Comparison of ENCODE assay signal across 20 cellular contexts in genomic region chr18:75113455-75113854, GRCh38.
"Had no signal": no experiment of that assay in that cellular context is flagged by ENCODE, and none has a peak within 500 bp of the region (broad histone marks: within the 10 kb centered on the region; RNA-seq: fewer than 3 reads in every experiment).

No MANE protein-coding gene starts in this region.

- H3K27ac ChIP-seq: colonic mucosa, neutrophil, parathyroid adenoma, prostate gland, skin epidermis, spleen, testis, tibial nerve had no signal

- H2AFZ ChIP-seq: parathyroid adenoma had no signal

- H3K9me3 ChIP-seq: colonic mucosa, mucosa of descending colon, neutrophil, prostate gland, spleen, testis, tibial nerve had no signal

- H3K27me3 ChIP-seq: colonic mucosa, neutrophil, testis, tibial nerve had no signal

- H3K4me3 ChIP-seq: colonic mucosa, lung, mucosa of descending colon, prostate gland, skin epidermis, spleen, testis, tibial nerve had no signal

- H3K4me1 ChIP-seq: colonic mucosa, parathyroid adenoma, prostate gland, spleen, testis, tibial nerve had no signal

- ATAC-seq: effector memory CD8-positive, alpha-beta T cell; left lobe of liver; mucosa of descending colon; right cardiac atrium; stimulated activated memory B cell treated with anti-CD40 and anti-IgM and Interleukin-4, amounts not matched to agents 10 μg/mL and 1 μg/mL and 100 μg/mL, for 72 hours; stimulated activated naive CD8-positive, alpha-beta T cell treated with anti-CD3 and anti-CD28 coated beads, Interleukin-15, Interleukin-2, amounts not matched to agents 100 U/mL and 50 U/mL, for 24 hours had no signal

- H3K36me3 ChIP-seq: colonic mucosa, neutrophil, prostate gland, spleen, tibial nerve had no signal

- H3K9ac ChIP-seq: parathyroid adenoma had no signal

- H3K79me2 ChIP-seq: parathyroid adenoma had no signal

- DNase-seq: colonic mucosa; dermis blood vessel endothelial cell; effector memory CD8-positive, alpha-beta T cell; kidney; mucosa of descending colon; naive B cell; spleen; stimulated activated CD4-positive, alpha-beta T cell treated with anti-CD3 and anti-CD28 coated beads, Interleukin-4, amount 100 ng/mL, for 4 hours; stimulated activated naive CD8-positive, alpha-beta T cell treated with anti-CD3 and anti-CD28 coated beads, Interleukin-15, Interleukin-2, amounts not matched to agents 100 U/mL and 50 U/mL, for 24 hours; substantia nigra; testis had no signal
